In the genomic region with DNA sequence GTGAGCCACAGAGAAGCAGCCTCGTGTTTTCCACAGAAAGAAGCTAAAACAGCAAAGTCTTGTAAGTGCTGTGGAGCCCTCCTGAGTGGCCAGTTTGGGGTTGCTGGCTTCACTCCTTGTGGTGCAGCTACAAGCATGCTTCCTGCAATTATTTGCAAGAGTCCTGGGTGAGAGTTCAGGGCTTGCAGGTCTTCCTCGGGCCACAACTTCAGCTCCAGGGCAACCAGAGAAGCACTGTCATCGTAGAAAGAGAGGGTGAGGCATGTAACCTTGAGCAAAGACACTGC, we compare ENCODE assay signal across 26 cellular contexts. TPM values are rescaled to one million over a fixed set of nuclear protein-coding genes. Genes with fewer than 3 reads are reported as not detected.
"Had no signal": no experiment of that assay in that cellular context is flagged by ENCODE, and none has a peak within 500 bp of the region (broad histone marks: within the 10 kb centered on the region; RNA-seq: fewer than 3 reads in every experiment).

No MANE protein-coding gene starts in this region.

- H3K4me3 Mint-ChIP-seq: activated CD8-positive, alpha-beta T cell treated with anti-CD3 and anti-CD28 coated beads, Interleukin-2, amount 10 ng/mL, durations not matched to agents 7 days and 5 days; activated naive CD4-positive, alpha-beta T cell treated with anti-CD3 and anti-CD28 coated beads, Interleukin-2, amount 50 U/mL, for 24 hours; activated T-cell treated with anti-CD3 and anti-CD28 coated beads, Interleukin-2, amount 50 U/mL, for 24 hours; activated T-helper 1 cell treated with anti-CD3 and anti-CD28 coated beads, Interleukin-12 subunit alpha, Interleukin-12 subunit beta, Interleukin-2, Interleukin-4 antibody, amounts not matched to agents 30 ng/mL and 10 ng/mL and 1 ng/mL, durations not matched to agents 14 hours and 24 hours and 36 hours; T-helper 17 cell had no signal

- H3K4me3 ChIP-seq: breast epithelium, MG63, SJSA1 had no signal

- H3K4me1 ChIP-seq: breast epithelium, SJSA1 had no signal

- H3K9me3 ChIP-seq: breast epithelium, SJSA1 had no signal

- H3K36me3 Mint-ChIP-seq: activated naive CD4-positive, alpha-beta T cell treated with anti-CD3 and anti-CD28 coated beads, Interleukin-2, amount 50 U/mL, for 24 hours had no signal

- H3K4me1 Mint-ChIP-seq: activated naive CD4-positive, alpha-beta T cell treated with anti-CD3 and anti-CD28 coated beads, Interleukin-2, amount 50 U/mL, for 24 hours; T-helper 17 cell had no signal

- H3K27me3 ChIP-seq: breast epithelium, SJSA1 had no signal

- DNase-seq: activated CD4-positive, alpha-beta T cell treated with anti-CD3 and anti-CD28 coated beads for 4 hours; activated CD8-positive, alpha-beta memory T cell treated with anti-CD3 and anti-CD28 coated beads, Interleukin-2, amount 50 U/mL, for 48 hours; activated CD8-positive, alpha-beta T cell treated with anti-CD3 and anti-CD28 coated beads, Interleukin-2, amount 10 ng/mL, durations not matched to agents 7 days and 5 days; activated effector memory CD4-positive, alpha-beta T cell treated with Interleukin-2 at 50 U/mL for 16 hours; activated naive CD4-positive, alpha-beta T cell; activated T-cell treated with anti-CD3 and anti-CD28 coated beads, Interleukin-2, amount 50 U/mL, for 24 hours; aorta; caudate nucleus; MG63; MV-4-11; NCI-H1092 treated with DMSO at 0.1 percent for 48 hours; NCI-H1417 treated with DMSO at 0.1 percent for 48 hours; NCI-H1694; NCI-H2029 treated with DMSO at 0.1 percent for 48 hours; NCI-H345; NCI-H510A treated with DMSO at 0.1 percent for 48 hours; NCI-H69; PC-3; SHP77; T-helper 17 cell; T-helper 9 cell had no signal

- H3K27me3 Mint-ChIP-seq: activated naive CD4-positive, alpha-beta T cell treated with anti-CD3 and anti-CD28 coated beads, Interleukin-2, amount 50 U/mL, for 24 hours; activated T-cell treated with anti-CD3 and anti-CD28 coated beads, Interleukin-2, amount 50 U/mL, for 24 hours; T-helper 17 cell had no signal

- ATAC-seq: activated CD4-positive, CD25-positive, alpha-beta regulatory T cell treated with anti-CD3 and anti-CD28 coated beads, Interleukin-2, amount 50 U/mL, for 24 hours; activated CD8-positive, alpha-beta T cell treated with anti-CD3 and anti-CD28 coated beads, Interleukin-2, amount 10 ng/mL, durations not matched to agents 7 days and 5 days; PC-3; T-helper 17 cell had no signal

- H3K27ac Mint-ChIP-seq: activated CD8-positive, alpha-beta T cell treated with anti-CD3 and anti-CD28 coated beads, Interleukin-2, amount 10 ng/mL, durations not matched to agents 7 days and 5 days; activated naive CD4-positive, alpha-beta T cell treated with anti-CD3 and anti-CD28 coated beads, Interleukin-2, amount 50 U/mL, for 24 hours; activated T-cell treated with anti-CD3 and anti-CD28 coated beads, Interleukin-2, amount 50 U/mL, for 24 hours; activated T-helper 1 cell treated with anti-CD3 and anti-CD28 coated beads, Interleukin-12 subunit alpha, Interleukin-12 subunit beta, Interleukin-2, Interleukin-4 antibody, amounts not matched to agents 30 ng/mL and 10 ng/mL and 1 ng/mL, durations not matched to agents 14 hours and 24 hours and 36 hours; T-helper 17 cell had no signal

- H3K27ac ChIP-seq: SJSA1 had no signal

- H3K36me3 ChIP-seq: breast epithelium, MG63, SJSA1 had no signal

RNA-seq across cellular contexts. Expression of gene SHISA6, which starts 37.9 kb away (rescaled TPM):
- total RNA-seq: activated CD8-positive, alpha-beta T cell treated with anti-CD3 and anti-CD28 coated beads, Interleukin-2, amount 10 ng/mL, durations not matched to agents 7 days and 5 days; activated T-helper 1 cell treated with anti-CD3 and anti-CD28 coated beads, Interleukin-12 subunit alpha, Interleukin-12 subunit beta, Interleukin-2, Interleukin-4 antibody, amounts not matched to agents 30 ng/mL and 10 ng/mL and 1 ng/mL, durations not matched to agents 14 hours and 24 hours and 36 hours; PC-3; T-helper 17 cell had no signal
- polyA plus RNA-seq: aorta had no signal
